13 cellular contexts compared by ENCODE assay signal in the genomic region with DNA sequence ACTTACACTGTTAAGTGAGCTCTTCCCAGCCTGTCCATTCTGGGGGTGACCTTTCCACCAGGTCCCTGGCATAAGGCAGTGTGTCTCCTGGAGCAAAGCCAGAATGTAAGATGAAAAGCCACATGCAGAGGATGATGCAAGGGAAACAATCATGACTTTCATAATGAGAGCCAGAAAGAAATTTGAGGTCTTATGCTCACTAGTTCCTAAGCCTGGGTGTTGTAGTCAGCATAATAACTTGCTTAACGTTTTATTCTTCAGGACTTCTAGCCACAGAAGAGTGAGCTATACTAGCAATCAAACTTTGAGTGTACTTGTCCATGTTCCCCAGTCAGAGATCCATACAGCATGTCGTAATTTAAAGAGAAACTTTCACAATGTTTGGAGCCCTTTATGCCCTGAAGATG.
DNase-seq lines count a peak whose midpoint lies in the region; ATAC-seq and TF ChIP-seq lines count a peak whose summit lies in the region.
"Had no signal": no experiment of that assay in that cellular context is flagged by ENCODE, and none has a peak within 500 bp of the region (broad histone marks: within the 10 kb centered on the region; RNA-seq: fewer than 3 reads in every experiment).

No MANE protein-coding gene starts in this region.

- H3K4me3 Mint-ChIP-seq in activated CD4-positive, alpha-beta T cell treated with anti-CD3 and anti-CD28 coated beads for 36 hours: no peak overlapping the region
- H3K4me3 Mint-ChIP-seq: neural crest cell; stimulated activated effector memory CD8-positive, alpha-beta T cell treated with anti-CD3 and anti-CD28 coated beads, Interleukin-12 subunit alpha, Interleukin-12 subunit beta, amount 100 ng/mL, for 72 hours had no signal

- TF ChIP-seq EP300 in SK-N-SH (IDR thresholded peaks at IDR 0.05; ENCODE audit: borderline replicate concordance in 1 of 2, low read depth in 1 of 2, low read length in 1 of 2): no peak

- intact Hi-C loops in activated CD4-positive, alpha-beta T cell treated with anti-CD3 and anti-CD28 coated beads for 36 hours (cut with DNase I, micrococcal nuclease): no loop called here

- no peaks in the 10 kb centered on the region for H3K36me3 ChIP-seq in HEK293 (ENCODE audit: control insufficient read depth in 2 of 2, insufficient read depth in 1 of 2, low read length in 2 of 2)
- no peaks in the 10 kb centered on the region for H3K36me3 ChIP-seq in SJCRH30
- H3K36me3 ChIP-seq in SK-N-SH (replicated peaks in 1 of 2; ENCODE audit: control insufficient read depth in 1 of 2, insufficient read depth in 2 of 2, low read length in 1 of 2): no peaks in the 10 kb centered on the region

- no peak overlapping the region for H3K4me2 ChIP-seq in SK-N-SH

- H3K27ac Mint-ChIP-seq in activated CD4-positive, alpha-beta T cell treated with anti-CD3 and anti-CD28 coated beads for 36 hours: no peak overlapping the region
- H3K27ac Mint-ChIP-seq: stimulated activated effector memory CD8-positive, alpha-beta T cell treated with anti-CD3 and anti-CD28 coated beads, Interleukin-12 subunit alpha, Interleukin-12 subunit beta, amount 100 ng/mL, for 72 hours had no signal

- H3K27ac ChIP-seq in HEK293 (ENCODE audit: extremely low read depth, low read depth, low read length) (no peak overlapping the region), SJCRH30 (no peak overlapping the region), SK-N-SH (ENCODE audit: low read depth in 2 of 2, low read length in 1 of 2) (no peak overlapping the region)

- peaks cover 11% of the 10 kb centered on the region for H3K27me3 Mint-ChIP-seq in activated CD4-positive, alpha-beta T cell treated with anti-CD3 and anti-CD28 coated beads for 36 hours

- H2AFZ ChIP-seq in SK-N-SH (ENCODE audit: low read depth): no peak overlapping the region

- H3K4me3 ChIP-seq in HEK293 (ENCODE audit: low read depth, low read length) (no peak overlapping the region), SJCRH30 (no peak overlapping the region), fibroblast of villous mesenchyme (ENCODE audit: low read depth, low read length) (no peak overlapping the region), SK-N-SH (ENCODE audit: low read depth in 2 of 2, low read length in 1 of 2) (no peak overlapping the region)

- DNase-seq in Daoy (ENCODE audit: low read depth): peak; percentile 52
- DNase-seq in SJCRH30: peak; percentile 50 to 80
- peak; percentile 3 for DNase-seq in fibroblast of villous mesenchyme (ENCODE audit: low read depth)
- DNase-seq in LoVo (ENCODE audit: low spot score): no peak
- DNase-seq in activated CD4-positive, alpha-beta T cell treated with anti-CD3 and anti-CD28 coated beads for 36 hours: no peak
- no peak for DNase-seq in SK-N-SH
- DNase-seq: activated gamma-delta T cell treated with Interleukin-2 at 50 U/mL for 16 hours, NCI-H526 had no signal

- 30% methylated on average over 2 of the region's 2 CpGs for WGBS in SK-N-SH (ENCODE audit: low lambda C conversion rate)

- no peaks in the 10 kb centered on the region for H4K20me1 ChIP-seq in SK-N-SH (ENCODE audit: insufficient read depth)

- H3K27me3 ChIP-seq in SJCRH30 (no peaks in the 10 kb centered on the region; the same call in 1 of the 2 replicates), SK-N-SH (ENCODE audit: insufficient read depth) (no peaks in the 10 kb centered on the region)

- no peaks in the 10 kb centered on the region for H3F3A ChIP-seq in SK-N-SH (replicated peaks; ENCODE audit: insufficient read depth)

- H3K36me3 Mint-ChIP-seq in activated CD4-positive, alpha-beta T cell treated with anti-CD3 and anti-CD28 coated beads for 36 hours (ENCODE audit: low read depth): no peaks in the 10 kb centered on the region
- H3K36me3 Mint-ChIP-seq: stimulated activated effector memory CD8-positive, alpha-beta T cell treated with anti-CD3 and anti-CD28 coated beads, Interleukin-12 subunit alpha, Interleukin-12 subunit beta, amount 100 ng/mL, for 72 hours had no signal

- H3K9me3 Mint-ChIP-seq in activated CD4-positive, alpha-beta T cell treated with anti-CD3 and anti-CD28 coated beads for 36 hours (ENCODE audit: low read depth): no peaks in the 10 kb centered on the region
- H3K9me3 Mint-ChIP-seq: neural crest cell; stimulated activated effector memory CD8-positive, alpha-beta T cell treated with anti-CD3 and anti-CD28 coated beads, Interleukin-12 subunit alpha, Interleukin-12 subunit beta, amount 100 ng/mL, for 72 hours had no signal

- H3K9me3 ChIP-seq in HEK293 (ENCODE audit: control insufficient read depth, insufficient read depth, low read depth, low read length) (no peaks in the 10 kb centered on the region), SJCRH30 (replicated peaks) (no peaks in the 10 kb centered on the region), SK-N-SH (no peaks in the 10 kb centered on the region)

- H3K4me1 ChIP-seq in HEK293 (ENCODE audit: control insufficient read depth, insufficient read depth, low read length): no peaks in the 10 kb centered on the region
- H3K4me1 ChIP-seq in SJCRH30: peaks cover 14% of the 10 kb centered on the region
- H3K4me1 ChIP-seq in SK-N-SH (ENCODE audit: control insufficient read depth in 1 of 2, insufficient read depth in 2 of 2, low read depth in 1 of 2, low read length in 1 of 2): no peaks in the 10 kb centered on the region; a peak in 2 of 4 replicates

- TF ChIP-seq CTCF in HEK293 (tag by site-specific recombination; IDR thresholded peaks at IDR 0.05) (no peak), fibroblast of villous mesenchyme (IDR thresholded peaks at IDR 0.05; ENCODE audit: insufficient read depth, low read depth, low read length) (no peak), SK-N-SH (IDR thresholded peaks at IDR 0.05) (no peak)

- H3K4me1 Mint-ChIP-seq in activated CD4-positive, alpha-beta T cell treated with anti-CD3 and anti-CD28 coated beads for 36 hours: no peaks in the 10 kb centered on the region
- H3K4me1 Mint-ChIP-seq: stimulated activated effector memory CD8-positive, alpha-beta T cell treated with anti-CD3 and anti-CD28 coated beads, Interleukin-12 subunit alpha, Interleukin-12 subunit beta, amount 100 ng/mL, for 72 hours had no signal

- H3K79me2 ChIP-seq in SK-N-SH (ENCODE audit: insufficient read depth): no peaks in the 10 kb centered on the region

- POLR2A ChIA-PET in HEK293 (lab: Yijun Ruan, JAX): no interaction called here
- POLR2A ChIA-PET in activated CD4-positive, alpha-beta T cell treated with anti-CD3 and anti-CD28 coated beads for 36 hours (lab: Charles Lee): interaction anchor here (0.7 kb wide), 1 partner anchor 34 kb away, joined by 3 read pairs; no protein-coding TSS in a partner anchor
- POLR2A ChIA-PET in SK-N-SH (lab: Yijun Ruan, JAX): no interaction called here

- H3K9me2 ChIP-seq in SK-N-SH: no peaks in the 10 kb centered on the region

- ATAC-seq in HG03354 (IDR thresholded peaks at IDR 0.05; ENCODE audit: poor library complexity, severe bottlenecking, unreplicated experiment): no peak
- ATAC-seq in activated CD4-positive, alpha-beta T cell treated with anti-CD3 and anti-CD28 coated beads for 36 hours: no peak
- ATAC-seq: sciatic nerve had no signal

- TF ChIP-seq RAD21 in SK-N-SH (IDR thresholded peaks at IDR 0.05; ENCODE audit: low read length): no peak

- CTCF ChIA-PET in HEK293 (lab: Yijun Ruan, JAX): no interaction called here
- CTCF ChIA-PET in activated CD4-positive, alpha-beta T cell treated with anti-CD3 and anti-CD28 coated beads for 36 hours (lab: Charles Lee): no interaction called here
- CTCF ChIA-PET in SK-N-SH (lab: Yijun Ruan, JAX): no interaction called here

- no peak overlapping the region for H3K9ac ChIP-seq in SK-N-SH

TF ChIP-seq in HEK293, 187 proteins besides CTCF, POLR2A, EP300 and RAD21 (continues in another document):
- TF ChIP-seq ZNF777 (tag by site-specific recombination; IDR thresholded peaks at IDR 0.05; ENCODE audit: borderline replicate concordance): no peak
- TF ChIP-seq ZNF335 (tag by site-specific recombination; conservative IDR thresholded peaks at IDR 0.05): 0 out of 2 replicates have a peak, but pooled peaks have one; percentile 33
- TF ChIP-seq SP2 (tag by site-specific recombination; IDR thresholded peaks at IDR 0.05): no peak
- TF ChIP-seq ZBTB21 (tag by site-specific recombination; IDR thresholded peaks at IDR 0.05): peak; percentile 56; the same call in 1 of the 2 replicates
- TF ChIP-seq GLIS1 (tag by site-specific recombination; IDR thresholded peaks at IDR 0.05): peak; percentile 67
- 0 out of 2 replicates have a peak, but pooled peaks have one; percentile 43 for TF ChIP-seq ZEB2 (tag by site-specific recombination; IDR thresholded peaks at IDR 0.05)
- TF ChIP-seq, protein P1, sequence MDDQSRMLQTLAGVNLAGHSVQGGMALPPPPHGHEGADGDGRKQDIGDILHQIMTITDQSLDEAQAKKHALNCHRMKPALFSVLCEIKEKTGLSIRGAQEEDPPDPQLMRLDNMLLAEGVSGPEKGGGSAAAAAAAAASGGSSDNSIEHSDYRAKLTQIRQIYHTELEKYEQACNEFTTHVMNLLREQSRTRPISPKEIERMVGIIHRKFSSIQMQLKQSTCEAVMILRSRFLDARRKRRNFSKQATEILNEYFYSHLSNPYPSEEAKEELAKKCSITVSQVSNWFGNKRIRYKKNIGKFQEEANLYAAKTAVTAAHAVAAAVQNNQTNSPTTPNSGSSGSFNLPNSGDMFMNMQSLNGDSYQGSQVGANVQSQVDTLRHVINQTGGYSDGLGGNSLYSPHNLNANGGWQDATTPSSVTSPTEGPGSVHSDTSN (CRISPR knock-in tag; IDR thresholded peaks at IDR 0.05): no peak

TF ChIP-seq in SK-N-SH, 30 proteins besides CTCF, POLR2A, EP300 and RAD21:
- TF ChIP-seq FOXJ3 (CRISPR knock-in tag; IDR thresholded peaks at IDR 0.05) (no peak), NFIC (IDR thresholded peaks at IDR 0.05; ENCODE audit: borderline replicate concordance) (no peak)
- TF ChIP-seq, protein P2, sequence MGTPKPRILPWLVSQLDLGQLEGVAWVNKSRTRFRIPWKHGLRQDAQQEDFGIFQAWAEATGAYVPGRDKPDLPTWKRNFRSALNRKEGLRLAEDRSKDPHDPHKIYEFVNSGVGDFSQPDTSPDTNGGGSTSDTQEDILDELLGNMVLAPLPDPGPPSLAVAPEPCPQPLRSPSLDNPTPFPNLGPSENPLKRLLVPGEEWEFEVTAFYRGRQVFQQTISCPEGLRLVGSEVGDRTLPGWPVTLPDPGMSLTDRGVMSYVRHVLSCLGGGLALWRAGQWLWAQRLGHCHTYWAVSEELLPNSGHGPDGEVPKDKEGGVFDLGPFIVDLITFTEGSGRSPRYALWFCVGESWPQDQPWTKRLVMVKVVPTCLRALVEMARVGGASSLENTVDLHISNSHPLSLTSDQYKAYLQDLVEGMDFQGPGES (IDR thresholded peaks at IDR 0.05; ENCODE audit: low read depth, low read length): no peak

Comparison
In these comparisons a context has a peak if more than half of its experiments do, and no peak if none do; other contexts are left out.
1. DNase-seq: peak in Daoy (single experiment), SJCRH30 (2 of 2) and fibroblast of villous mesenchyme (single experiment); none in LoVo (single experiment), activated CD4-positive, alpha-beta T cell treated with anti-CD3 and anti-CD28 coated beads for 36 hours (single experiment) and SK-N-SH (single experiment).